1 cellular context compared by ENCODE assay signal in the genomic region with DNA sequence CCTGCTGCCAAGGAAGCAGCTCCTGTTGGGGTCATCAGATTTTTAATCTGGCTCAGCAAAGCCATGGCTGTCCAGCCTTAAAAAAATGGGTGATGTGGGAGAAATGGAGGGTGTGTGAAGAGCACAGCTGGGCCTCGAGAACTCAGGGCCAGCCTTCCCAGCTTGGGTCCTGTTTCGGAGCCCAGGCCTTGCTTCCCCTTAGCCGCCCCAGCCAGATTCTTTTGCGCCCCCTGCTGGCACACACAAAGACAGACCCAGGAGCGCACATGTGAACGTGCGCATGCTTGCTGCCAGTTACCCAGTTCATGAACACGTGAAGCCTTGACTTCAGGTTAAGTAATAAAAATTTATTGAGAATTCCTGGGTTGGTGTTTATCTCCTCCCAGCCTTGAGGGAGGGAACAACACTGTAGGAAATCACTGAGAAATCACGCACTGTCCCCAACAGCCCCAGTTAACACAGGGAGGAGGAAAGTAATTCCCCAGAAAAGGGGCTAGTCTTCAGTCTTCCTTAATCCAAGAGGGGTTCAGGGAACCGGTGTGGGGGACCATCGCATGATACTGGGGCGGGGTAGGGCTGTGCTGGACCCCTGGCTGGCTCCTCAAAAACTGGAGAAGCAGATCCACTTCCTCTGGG.
TF ChIP-seq lines count a peak whose summit lies in the region.

No MANE protein-coding gene starts in this region.

TF ChIP-seq in IMR-90, 13 proteins besides CTCF, POLR2A, EP300 and RAD21:
- TF ChIP-seq USF2 (IDR thresholded peaks at IDR 0.05; ENCODE audit: low read depth, low read length) (peak; percentile 72), MXI1 (IDR thresholded peaks at IDR 0.05; ENCODE audit: borderline replicate concordance, low read depth, low read length) (peak; percentile 97), FOS (IDR thresholded peaks at IDR 0.05; ENCODE audit: low read depth, low read length) (no peak), BHLHE40 (IDR thresholded peaks at IDR 0.05; ENCODE audit: low read depth, low read length) (peak; percentile 74), CHD1 (IDR thresholded peaks at IDR 0.05; ENCODE audit: low read depth, low read length) (no peak), MAZ (IDR thresholded peaks at IDR 0.05; ENCODE audit: borderline replicate concordance, low read depth, low read length) (peak; percentile 27; the same call in 1 of the 2 replicates), SMC3 (IDR thresholded peaks at IDR 0.05; ENCODE audit: low read depth, low read length) (peak; percentile 88)
- TF ChIP-seq, protein P1, sequence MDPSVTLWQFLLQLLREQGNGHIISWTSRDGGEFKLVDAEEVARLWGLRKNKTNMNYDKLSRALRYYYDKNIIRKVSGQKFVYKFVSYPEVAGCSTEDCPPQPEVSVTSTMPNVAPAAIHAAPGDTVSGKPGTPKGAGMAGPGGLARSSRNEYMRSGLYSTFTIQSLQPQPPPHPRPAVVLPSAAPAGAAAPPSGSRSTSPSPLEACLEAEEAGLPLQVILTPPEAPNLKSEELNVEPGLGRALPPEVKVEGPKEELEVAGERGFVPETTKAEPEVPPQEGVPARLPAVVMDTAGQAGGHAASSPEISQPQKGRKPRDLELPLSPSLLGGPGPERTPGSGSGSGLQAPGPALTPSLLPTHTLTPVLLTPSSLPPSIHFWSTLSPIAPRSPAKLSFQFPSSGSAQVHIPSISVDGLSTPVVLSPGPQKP (IDR thresholded peaks at IDR 0.05; ENCODE audit: borderline replicate concordance, low read depth, low read length), result no peak
